In the genomic region with DNA sequence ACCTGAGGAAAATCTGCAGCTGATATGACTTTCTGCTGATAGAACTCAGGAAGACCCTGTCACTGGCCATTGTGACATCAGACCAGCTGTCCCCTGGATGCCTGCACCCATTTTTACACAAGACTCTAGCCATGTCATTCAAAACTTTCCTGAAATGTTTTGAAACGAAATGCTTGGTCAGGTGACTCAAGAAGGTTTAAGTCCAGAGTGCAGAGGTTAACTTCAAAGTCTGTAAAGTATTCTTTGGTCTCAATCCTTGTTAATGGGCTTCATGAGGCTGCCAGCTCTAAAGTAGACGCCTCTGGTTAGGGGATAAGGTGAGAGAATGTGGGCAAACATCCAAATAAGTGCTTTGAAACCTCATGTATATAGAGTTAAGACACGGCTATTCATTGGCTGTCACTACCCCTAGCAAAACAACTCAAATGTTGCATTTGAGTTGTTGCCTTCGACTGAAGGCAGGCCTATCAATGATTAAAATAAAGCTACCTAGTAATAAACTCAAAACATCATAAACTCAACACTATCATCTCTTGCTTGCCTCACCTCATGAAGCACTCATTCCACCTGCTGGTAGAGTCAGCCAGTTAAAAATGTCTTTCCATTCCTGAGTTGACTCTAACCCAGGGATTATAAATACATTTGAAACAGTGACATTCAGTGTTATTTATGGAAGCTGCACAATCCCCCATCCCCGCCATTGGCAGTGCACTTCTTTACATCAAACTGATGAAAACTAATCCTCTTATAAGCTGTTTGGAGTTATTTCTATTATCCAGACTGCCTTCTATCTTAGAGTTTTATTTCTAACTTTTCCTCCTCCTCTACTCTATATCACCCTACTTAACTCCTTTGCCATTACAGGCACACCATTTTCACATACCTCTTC, we compare ENCODE assay signal across 1 cellular context.
TF ChIP-seq lines count a peak whose summit lies in the region.

No MANE protein-coding gene starts in this region.

TF ChIP-seq in WTC11, 78 proteins besides CTCF, POLR2A, EP300 and RAD21:
- TF ChIP-seq, protein P1, sequence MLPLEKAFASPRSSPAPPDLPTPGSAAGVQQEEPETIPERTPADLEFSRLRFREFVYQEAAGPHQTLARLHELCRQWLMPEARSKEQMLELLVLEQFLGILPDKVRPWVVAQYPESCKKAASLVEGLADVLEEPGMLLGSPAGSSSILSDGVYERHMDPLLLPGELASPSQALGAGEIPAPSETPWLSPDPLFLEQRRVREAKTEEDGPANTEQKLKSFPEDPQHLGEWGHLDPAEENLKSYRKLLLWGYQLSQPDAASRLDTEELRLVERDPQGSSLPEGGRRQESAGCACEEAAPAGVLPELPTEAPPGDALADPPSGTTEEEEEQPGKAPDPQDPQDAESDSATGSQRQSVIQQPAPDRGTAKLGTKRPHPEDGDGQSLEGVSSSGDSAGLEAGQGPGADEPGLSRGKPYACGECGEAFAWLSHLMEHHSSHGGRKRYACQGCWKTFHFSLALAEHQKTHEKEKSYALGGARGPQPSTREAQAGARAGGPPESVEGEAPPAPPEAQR (CRISPR knock-in tag; IDR thresholded peaks at IDR 0.05), result no peak
- no peak for TF ChIP-seq JAZF1 (CRISPR knock-in tag; IDR thresholded peaks at IDR 0.05)
